Comparison of ENCODE assay signal across 8 cellular contexts in genomic region chr10:110834622-110835219, GRCh38. TPM values are rescaled to one million over a fixed set of nuclear protein-coding genes. Genes with fewer than 3 reads are reported as not detected.
DNase-seq lines count a peak whose midpoint lies in the region; ATAC-seq and TF ChIP-seq lines count a peak whose summit lies in the region.

No MANE protein-coding gene starts in this region.

- no peak for TF ChIP-seq POLR2A in Peyer's patch (IDR thresholded peaks at IDR 0.05)

- no peaks in the 10 kb centered on the region for H3K9me2 ChIP-seq in Loucy (replicated peaks; ENCODE audit: low read depth, low read length)

- POLR2A ChIA-PET in A673 (lab: Charles Lee; ENCODE audit: low non-redundant PET): interaction anchor here (0.6 kb wide), 1 partner anchor 48 kb away, joined by 6 read pairs; no protein-coding TSS in a partner anchor

- 0 out of 2 replicates have a peak, but pooled peaks cover 3% of the 10 kb centered on the region for H3F3A ChIP-seq in Loucy (ENCODE audit: low read depth)

- peak; percentile 88 to 92 for ATAC-seq in lower lobe of right lung
- no peak for ATAC-seq in HG03460 (IDR thresholded peaks at IDR 0.05; ENCODE audit: unreplicated experiment)
- ATAC-seq in HG03442 (IDR thresholded peaks at IDR 0.05; ENCODE audit: unreplicated experiment): no peak

- H3K4me3 ChIP-seq in A673 (ENCODE audit: low read depth, low read length, poor library complexity, severe bottlenecking) (no peak overlapping the region), Loucy (ENCODE audit: low read length, poor library complexity, severe bottlenecking) (peak overlapping the region; percentile 52), lower lobe of right lung (no peak overlapping the region), Peyer's patch (no peak overlapping the region)

- H3K4me1 ChIP-seq in A673 (ENCODE audit: insufficient read depth, low read length, poor library complexity, severe bottlenecking): peaks cover 5% of the 10 kb centered on the region
- peaks cover 54% of the 10 kb centered on the region for H3K4me1 ChIP-seq in Loucy (ENCODE audit: insufficient read depth, low read length, poor library complexity, severe bottlenecking)
- peaks cover 22% of the 10 kb centered on the region for H3K4me1 ChIP-seq in lower lobe of right lung
- peaks cover 0 to 43% (median 2%) of the 10 kb centered on the region in 4 donors for H3K4me1 ChIP-seq in Peyer's patch

- peak; percentile 71 for DNase-seq in A673 (ENCODE audit: low spot score)
- peak; percentile 13 for DNase-seq in amniotic epithelial cell (ENCODE audit: low read depth)
- no peak for DNase-seq in lower lobe of right lung
- DNase-seq in Ammon's horn (ENCODE audit: low spot score): no peak
- DNase-seq in Peyer's patch: no peak

- H3K9me3 ChIP-seq in A673 (ENCODE audit: low read depth, low read length, poor library complexity, severe bottlenecking) (no peaks in the 10 kb centered on the region), Loucy (ENCODE audit: insufficient read depth, low read depth, low read length) (no peaks in the 10 kb centered on the region), lower lobe of right lung (no peaks in the 10 kb centered on the region), Peyer's patch (no peaks in the 10 kb centered on the region)

- H2AFZ ChIP-seq in Loucy (ENCODE audit: low read length): peak overlapping the region; percentile 88

- H3K9ac ChIP-seq in Loucy (ENCODE audit: low read depth, low read length, poor library complexity, severe bottlenecking): peak overlapping the region; percentile 62

- intact Hi-C loops in A673 (cut with micrococcal nuclease; ENCODE audit: unreplicated experiment) (no loop called here), lower lobe of right lung (cut with DNase I) (no loop called here)

- peak overlapping the region; percentile 70 for H3K4me2 ChIP-seq in Loucy (ENCODE audit: low read depth, low read length, poor library complexity, severe bottlenecking)

- no TSS peak for BruUV-seq in A673 (replicated peaks; lab: Mats Ljungman, UMichigan)

- CTCF ChIA-PET in A673 (lab: Charles Lee): no interaction called here

- H4K20me1 ChIP-seq in Loucy (ENCODE audit: insufficient read depth, low read length, poor library complexity, severe bottlenecking): no peaks in the 10 kb centered on the region

- H3K27ac ChIP-seq in A673 (ENCODE audit: low read depth, low read length, poor library complexity, severe bottlenecking): no peak overlapping the region
- peak overlapping the region; percentile 67 for H3K27ac ChIP-seq in lower lobe of right lung
- peak overlapping the region in 2 of 4 donors; percentile 0 to 54 for H3K27ac ChIP-seq in Peyer's patch

- TF ChIP-seq CTCF in A673 (conservative IDR thresholded peaks at IDR 0.05; ENCODE audit: low read depth, low read length): no peak
- no peak for TF ChIP-seq CTCF in Loucy (conservative IDR thresholded peaks at IDR 0.05; ENCODE audit: low read length)
- TF ChIP-seq CTCF in lower lobe of right lung (IDR thresholded peaks at IDR 0.05): no peak
- no peak for TF ChIP-seq CTCF in Peyer's patch (IDR thresholded peaks at IDR 0.05)

- H3K79me2 ChIP-seq in Loucy (ENCODE audit: insufficient read depth, low read length): peaks cover 23% of the 10 kb centered on the region

- H3K36me3 ChIP-seq in A673 (ENCODE audit: insufficient read depth, low read length, poor library complexity, severe bottlenecking): no peaks in the 10 kb centered on the region
- H3K36me3 ChIP-seq in Loucy (ENCODE audit: insufficient read depth, low read length): no peaks in the 10 kb centered on the region
- H3K36me3 ChIP-seq in lower lobe of right lung: no peaks in the 10 kb centered on the region
- H3K36me3 ChIP-seq in Peyer's patch: no peaks in the 10 kb centered on the region

- no peaks in the 10 kb centered on the region for H3K27me3 ChIP-seq in A673 (replicated peaks; ENCODE audit: insufficient read depth, low read depth, low read length, poor library complexity)
- H3K27me3 ChIP-seq in Loucy (ENCODE audit: insufficient read depth, low read length, poor library complexity, severe bottlenecking): no peaks in the 10 kb centered on the region
- H3K27me3 ChIP-seq in lower lobe of right lung (ENCODE audit: low read depth): no peaks in the 10 kb centered on the region
- H3K27me3 ChIP-seq in Peyer's patch: no peaks in the 10 kb centered on the region

RNA-seq across cellular contexts. Expression of gene PDCD4, which starts 37.0 kb away (rescaled TPM):
- total RNA-seq in A673 (2021) (17.3 and 23.7 TPM in 2 replicates), lower lobe of right lung (74.2 TPM), Peyer's patch (100 to 1,000 TPM; 301 to 538 (median 330) TPM)

Comparison
In these comparisons a context has a peak if more than half of its experiments do, and no peak if none do; other contexts are left out.
1. DNase-seq: peak in A673 (single experiment) and amniotic epithelial cell (single experiment); none in lower lobe of right lung (single experiment), Ammon's horn (single experiment) and Peyer's patch (0 of 3).
2. ATAC-seq: peak in lower lobe of right lung (2 of 2); none in HG03460 (single experiment) and HG03442 (single experiment).